Comparison of ENCODE assay signal across 2 cellular contexts in genomic region chr22:38834991-38835390, GRCh38.
TF ChIP-seq lines count a peak whose summit lies in the region.

No MANE protein-coding gene starts in this region.

TF ChIP-seq in WTC11, 78 proteins besides CTCF, POLR2A, EP300 and RAD21:
- TF ChIP-seq ZNF317 (CRISPR knock-in tag; IDR thresholded peaks at IDR 0.05; ENCODE audit: borderline replicate concordance, low read depth) (no peak), ZNF263 (CRISPR knock-in tag; IDR thresholded peaks at IDR 0.05; ENCODE audit: low read depth) (0 out of 2 replicates have a peak, but pooled peaks have one; percentile 42)
TF ChIP-seq in WTC11: peak in this region for 1.

TF ChIP-seq in H1, 55 proteins besides CTCF, POLR2A, EP300 and RAD21:
- TF ChIP-seq RBBP5 (IDR thresholded peaks at IDR 0.05; ENCODE audit: borderline replicate concordance, low read depth, low read length), result no peak
- no peak for TF ChIP-seq POLR2AphosphoS5 (IDR thresholded peaks at IDR 0.05; ENCODE audit: low read depth, low read length)
- no peak for TF ChIP-seq KDM1A (IDR thresholded peaks at IDR 0.05; ENCODE audit: borderline replicate concordance, low read length)
- no peak for TF ChIP-seq SP2 (IDR thresholded peaks at IDR 0.05; ENCODE audit: low read length)
- no peak for TF ChIP-seq GABPA (IDR thresholded peaks at IDR 0.05; ENCODE audit: borderline replicate concordance, insufficient read depth, low read length)
- TF ChIP-seq SIRT6 (IDR thresholded peaks at IDR 0.05; ENCODE audit: low read length), result no peak
- no peak for TF ChIP-seq ASH2L (IDR thresholded peaks at IDR 0.05; ENCODE audit: low read length)
- no peak for TF ChIP-seq CBX8 (IDR thresholded peaks at IDR 0.05; ENCODE audit: borderline replicate concordance, low read depth, low read length)
- no peak for TF ChIP-seq JUN (IDR thresholded peaks at IDR 0.05; ENCODE audit: low read depth, low read length)
- TF ChIP-seq CHD1 (IDR thresholded peaks at IDR 0.05; ENCODE audit: low read depth, low read length), result no peak
- no peak for TF ChIP-seq CREB1 (IDR thresholded peaks at IDR 0.05)
- no peak for TF ChIP-seq TAF7 (optimal IDR thresholded peaks at IDR 0.05; ENCODE audit: borderline replicate concordance, low read depth, low read length)
- no peak for TF ChIP-seq ZNF274 (IDR thresholded peaks at IDR 0.05; ENCODE audit: borderline replicate concordance, extremely low read depth, low read length)
